Comparison of ENCODE assay signal across 28 cellular contexts in the genomic region with DNA sequence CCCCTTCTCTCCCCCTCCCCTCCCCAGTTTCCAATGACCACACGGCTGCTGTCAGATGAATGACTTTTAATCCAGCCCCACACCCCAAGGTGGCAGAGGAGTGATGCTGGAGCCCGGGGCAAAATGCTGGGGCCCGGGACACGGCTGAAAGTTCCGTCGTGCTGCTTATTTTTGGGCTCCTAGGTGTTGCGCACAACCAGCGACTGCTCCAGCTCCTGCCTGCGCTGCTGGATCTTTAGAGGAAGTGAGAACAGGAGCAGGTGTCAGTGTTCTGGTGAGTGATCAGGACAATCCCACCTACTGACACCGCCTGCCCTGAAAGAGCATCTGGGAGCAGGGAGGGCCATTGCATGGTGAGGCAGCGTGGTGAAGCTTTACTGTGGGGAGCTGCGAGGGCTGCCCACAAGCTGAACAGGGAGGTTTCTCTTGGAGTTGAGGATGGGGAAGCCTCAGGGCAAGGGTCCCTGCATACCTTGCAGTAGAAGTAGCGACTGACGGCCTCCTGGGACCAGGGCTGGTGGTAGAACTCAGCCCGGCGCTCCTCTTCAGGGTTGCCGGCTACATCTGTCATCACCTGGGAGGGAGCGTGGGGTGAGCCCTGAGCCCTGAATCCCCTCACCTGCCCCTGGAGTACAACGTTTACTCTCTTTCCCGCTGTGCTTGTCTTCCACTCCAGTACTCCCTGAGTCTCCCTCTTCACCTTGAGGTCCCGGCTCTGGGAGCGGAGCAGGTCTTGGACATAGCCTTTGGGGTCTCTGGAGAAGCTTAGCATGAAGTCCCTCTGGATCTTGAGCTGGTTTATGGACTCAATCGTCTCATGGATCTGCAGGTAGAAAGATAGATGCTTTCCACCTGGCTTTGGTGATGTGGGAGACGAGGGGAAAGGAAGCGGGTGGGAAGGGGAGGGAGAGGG. TPM values are rescaled to one million over a fixed set of nuclear protein-coding genes. Genes with fewer than 3 reads are reported as not detected.
"Had no signal": no experiment of that assay in that cellular context is flagged by ENCODE, and none has a peak within 500 bp of the region (broad histone marks: within the 10 kb centered on the region; RNA-seq: fewer than 3 reads in every experiment).

No MANE protein-coding gene starts in this region.

- H3K4me2 ChIP-seq: neural progenitor cell, smooth muscle cell had no signal

- H3K4me1 ChIP-seq: colonic mucosa had no signal

- H3K27ac ChIP-seq: body of pancreas, colonic mucosa, epithelial cell of prostate, neural progenitor cell, right lobe of liver, thyroid gland had no signal

- H2AFZ ChIP-seq: neural progenitor cell had no signal

- H3K9ac ChIP-seq: neural progenitor cell had no signal

- DNase-seq: activated B cell treated with CpG ODN at 0.5 μM for 24 hours; activated CD4-positive, alpha-beta T cell treated with anti-CD3 and anti-CD28 coated beads, Interleukin-2, amount 10 ng/mL, durations not matched to agents 24 days and 14 days; activated CD8-positive, alpha-beta memory T cell treated with anti-CD3 and anti-CD28 coated beads, Interleukin-2, amount 50 U/mL, for 4 hours; activated naive CD4-positive, alpha-beta T cell treated with anti-CD3 and anti-CD28 coated beads for 36 hours; activated T-cell treated with anti-CD3 and anti-CD28 coated beads, Interleukin-2, amount 50 U/mL, for 4 hours; body of pancreas; central memory CD4-positive, alpha-beta T cell; colonic mucosa; endodermal cell; foreskin melanocyte; glutamatergic neuron; hypothalamus; islet precursor cell; left colon; psoas muscle; right lobe of liver; stimulated activated CD4-positive, alpha-beta T cell treated with anti-CD3 and anti-CD28 coated beads, Interleukin-4, amount 100 ng/mL, for 24 hours; T-cell; thyroid gland had no signal

- ATAC-seq: activated T-cell treated with anti-CD3 and anti-CD28 coated beads, Interleukin-2, amount 50 U/mL, for 4 hours; body of pancreas; left colon; psoas muscle; right lobe of liver; stimulated activated effector memory CD8-positive, alpha-beta T cell treated with anti-CD3 and anti-CD28 coated beads, Interleukin-12 subunit alpha, Interleukin-12 subunit beta, amount 100 ng/mL, for 72 hours; T-cell had no signal

- H3K36me3 ChIP-seq: colonic mucosa, neural progenitor cell had no signal

- H3K27me3 ChIP-seq: body of pancreas, colonic mucosa, neural progenitor cell, right lobe of liver, thyroid gland had no signal

- H3K9me3 ChIP-seq: body of pancreas, colonic mucosa, psoas muscle, right lobe of liver, thyroid gland had no signal

- H3K4me3 ChIP-seq: body of pancreas, colonic mucosa, neural progenitor cell, psoas muscle, right lobe of liver, smooth muscle cell, thyroid gland had no signal

RNA-seq across cellular contexts. Expression of a gene that starts 9.3 kb away (rescaled TPM):
- total RNA-seq: activated B cell treated with CpG ODN at 0.5 μM for 24 hours had no signal

RNA-seq across cellular contexts. Expression of a gene that starts 28.9 kb away (rescaled TPM):
- total RNA-seq: activated CD4-positive, alpha-beta T cell treated with anti-CD3 and anti-CD28 coated beads, Interleukin-2, amount 10 ng/mL, durations not matched to agents 24 days and 14 days; activated naive CD4-positive, alpha-beta T cell treated with anti-CD3 and anti-CD28 coated beads for 36 hours; activated T-cell treated with anti-CD3 and anti-CD28 coated beads, Interleukin-2, amount 50 U/mL, for 4 hours; body of pancreas; colonic mucosa; endodermal cell; left colon; lung microvascular endothelial cell; myocyte; osteocyte; right lobe of liver; smooth muscle cell; subcutaneous adipose tissue; thyroid gland; urinary bladder had no signal
- polyA plus RNA-seq: psoas muscle, smooth muscle cell, urinary bladder had no signal

RNA-seq across cellular contexts. Expression of a gene that starts 52.1 kb away (rescaled TPM):
- total RNA-seq: activated B cell treated with CpG ODN at 0.5 μM for 24 hours; activated CD4-positive, alpha-beta T cell treated with anti-CD3 and anti-CD28 coated beads, Interleukin-2, amount 10 ng/mL, durations not matched to agents 24 days and 14 days; activated naive CD4-positive, alpha-beta T cell treated with anti-CD3 and anti-CD28 coated beads for 36 hours; activated T-cell treated with anti-CD3 and anti-CD28 coated beads, Interleukin-2, amount 50 U/mL, for 4 hours; body of pancreas; colonic mucosa; endodermal cell; left colon; lung microvascular endothelial cell; osteocyte; right lobe of liver; smooth muscle cell; subcutaneous adipose tissue; T-cell; thyroid gland; urinary bladder had no signal
- polyA plus RNA-seq: smooth muscle cell, urinary bladder had no signal
